Comparison of ENCODE assay signal across 13 cellular contexts in the genomic region with DNA sequence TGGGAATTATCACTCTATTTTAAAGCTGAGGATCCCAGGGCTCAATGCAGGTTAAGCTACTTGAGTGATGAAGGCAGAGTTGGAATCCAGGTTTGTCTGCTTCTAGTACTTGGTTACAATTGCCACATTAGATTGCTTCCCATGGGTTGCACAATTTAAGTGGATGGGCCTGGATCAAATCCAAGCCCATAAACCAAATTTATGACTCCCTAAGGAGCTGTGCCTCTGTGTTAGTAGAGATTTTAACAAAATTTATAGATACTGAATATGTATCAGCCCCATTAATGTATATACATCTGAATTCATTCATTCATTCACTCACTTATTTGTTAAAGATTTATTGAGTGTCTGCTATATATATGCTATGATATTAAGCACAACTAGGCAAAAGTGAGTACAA.
DNase-seq lines count a peak whose midpoint lies in the region; ATAC-seq and TF ChIP-seq lines count a peak whose summit lies in the region.
"Had no signal": no experiment of that assay in that cellular context is flagged by ENCODE, and none has a peak within 500 bp of the region (broad histone marks: within the 10 kb centered on the region; RNA-seq: fewer than 3 reads in every experiment).

No MANE protein-coding gene starts in this region.

- in situ Hi-C loops in SK-MEL-5 (cut with HindIII; ENCODE audit: low pct_unique_long_range_greater_than_20kb, low sequenced_read_pairs), result no loop called here

- peak; percentile 28 for DNase-seq in COLO668 (lab: John Stamatoyannopoulos, UW; ENCODE audit: unreplicated experiment)
- peak; percentile 70 for DNase-seq in LHCN-M2 (ENCODE audit: low read depth)
- DNase-seq in SK-MEL-5 (ENCODE audit: low read depth, low spot score), result peak; percentile 61
- DNase-seq: activated CD4-positive, alpha-beta T cell treated with anti-CD3 and anti-CD28 coated beads, Interleukin-2, amount 10 ng/mL, durations not matched to agents 7 days and 5 days; activated naive CD4-positive, alpha-beta T cell treated with Interleukin-2 at 50 U/mL for 16 hours; mesenchymal stem cell; PC-9; right cardiac atrium had no signal

- H3K36me3 Mint-ChIP-seq in nephron (ENCODE audit: low read depth), result peaks cover 10% of the 10 kb centered on the region

- H3K4me3 Mint-ChIP-seq in nephron, result no peak overlapping the region
- H3K4me3 Mint-ChIP-seq: activated CD4-positive, alpha-beta T cell treated with anti-CD3 and anti-CD28 coated beads, Interleukin-2, amount 10 ng/mL, durations not matched to agents 7 days and 5 days had no signal

- H3K27me3 Mint-ChIP-seq in nephron (ENCODE audit: low read depth), result no peaks in the 10 kb centered on the region

- H3K4me1 Mint-ChIP-seq in nephron, result peaks cover 24% of the 10 kb centered on the region
- H3K4me1 Mint-ChIP-seq: activated CD4-positive, alpha-beta T cell treated with anti-CD3 and anti-CD28 coated beads, Interleukin-2, amount 10 ng/mL, durations not matched to agents 7 days and 5 days had no signal

- peaks cover 3% of the 10 kb centered on the region for H3K9me3 Mint-ChIP-seq in nephron
- H3K9me3 Mint-ChIP-seq: activated CD4-positive, alpha-beta T cell treated with anti-CD3 and anti-CD28 coated beads, Interleukin-2, amount 10 ng/mL, durations not matched to agents 7 days and 5 days had no signal

- H3K27ac Mint-ChIP-seq in nephron, result peak overlapping the region; percentile 18 to 89 (median 32)
- H3K27ac Mint-ChIP-seq: activated CD4-positive, alpha-beta T cell treated with anti-CD3 and anti-CD28 coated beads, Interleukin-2, amount 10 ng/mL, durations not matched to agents 7 days and 5 days had no signal

- no peak for TF ChIP-seq CTCF in nephron (IDR thresholded peaks at IDR 0.05; ENCODE audit: unreplicated experiment in 3 of 3)

- no peak for ATAC-seq in HG03095 (IDR thresholded peaks at IDR 0.05; ENCODE audit: unreplicated experiment)
- ATAC-seq in HG03175 (IDR thresholded peaks at IDR 0.05; ENCODE audit: unreplicated experiment), result no peak
- ATAC-seq in HG02885 (IDR thresholded peaks at IDR 0.05; ENCODE audit: poor library complexity, unreplicated experiment), result no peak
- ATAC-seq: right cardiac atrium, SK-N-SH treated with all-trans-retinoic acid at 6 μM for 48 hours had no signal
